In genomic region chr12:26555139-26555538, GRCh38 we compare ENCODE assay signal across 26 cellular contexts.
DNase-seq lines count a peak whose midpoint lies in the region; ATAC-seq and TF ChIP-seq lines count a peak whose summit lies in the region.
"Had no signal": no experiment of that assay in that cellular context is flagged by ENCODE, and none has a peak within 500 bp of the region (broad histone marks: within the 10 kb centered on the region; RNA-seq: fewer than 3 reads in every experiment).

No MANE protein-coding gene starts in this region.

- H3K4me3 Mint-ChIP-seq in type B pancreatic cell: no peak overlapping the region
- H3K4me3 Mint-ChIP-seq: activated CD4-positive, alpha-beta T cell treated with anti-CD3 and anti-CD28 coated beads for 36 hours; activated naive CD8-positive, alpha-beta T cell treated with anti-CD3 and anti-CD28 coated beads, Interleukin-2, amount 50 U/mL, for 24 hours; activated T-cell treated with anti-CD3 and anti-CD28 coated beads, Interleukin-2, amount 50 U/mL, for 24 hours; CD14-positive monocyte; naive thymus-derived CD8-positive, alpha-beta T cell; T-helper 1 cell treated with Interleukin-12 subunit alpha and Interleukin-12 subunit beta and Interleukin-4 antibody, amounts not matched to agents 30 μg/mL and 1 μg/mL, for 36 hours had no signal

- no peak for TF ChIP-seq CTCF in AG10803 (conservative IDR thresholded peaks at IDR 0.05; ENCODE audit: low read length)
- no peak for TF ChIP-seq CTCF in type B pancreatic cell (conservative IDR thresholded peaks at IDR 0.05)

- no peaks in the 10 kb centered on the region for H3K4me1 Mint-ChIP-seq in type B pancreatic cell (ENCODE audit: unreplicated experiment)
- H3K4me1 Mint-ChIP-seq: activated CD4-positive, alpha-beta T cell treated with anti-CD3 and anti-CD28 coated beads for 36 hours; CD14-positive monocyte had no signal

- no peaks in the 10 kb centered on the region for H3K27me3 Mint-ChIP-seq in type B pancreatic cell
- H3K27me3 Mint-ChIP-seq: activated CD4-positive, alpha-beta T cell treated with anti-CD3 and anti-CD28 coated beads for 36 hours; activated naive CD8-positive, alpha-beta T cell treated with anti-CD3 and anti-CD28 coated beads, Interleukin-2, amount 50 U/mL, for 24 hours; activated T-cell treated with anti-CD3 and anti-CD28 coated beads, Interleukin-2, amount 50 U/mL, for 24 hours; naive thymus-derived CD8-positive, alpha-beta T cell had no signal

- H3K36me3 Mint-ChIP-seq in type B pancreatic cell: peaks cover 22% of the 10 kb centered on the region

- no peak for ATAC-seq in HG03565 (IDR thresholded peaks at IDR 0.05; ENCODE audit: unreplicated experiment)
- ATAC-seq: activated CD4-positive, alpha-beta T cell treated with anti-CD3 and anti-CD28 coated beads for 36 hours; activated naive CD8-positive, alpha-beta T cell treated with anti-CD3 and anti-CD28 coated beads, Interleukin-2, amount 50 U/mL, for 24 hours; naive thymus-derived CD8-positive, alpha-beta T cell; stimulated activated naive CD8-positive, alpha-beta T cell treated with anti-CD3 and anti-CD28 coated beads, Interleukin-15, Interleukin-2, amounts not matched to agents 100 U/mL and 50 U/mL, for 24 hours had no signal

- H3K9me3 Mint-ChIP-seq in type B pancreatic cell: no peaks in the 10 kb centered on the region
- H3K9me3 Mint-ChIP-seq: activated naive CD8-positive, alpha-beta T cell treated with anti-CD3 and anti-CD28 coated beads, Interleukin-2, amount 50 U/mL, for 24 hours; activated T-cell treated with anti-CD3 and anti-CD28 coated beads, Interleukin-2, amount 50 U/mL, for 24 hours; CD14-positive monocyte; naive thymus-derived CD8-positive, alpha-beta T cell; T-helper 1 cell treated with Interleukin-12 subunit alpha and Interleukin-12 subunit beta and Interleukin-4 antibody, amounts not matched to agents 30 μg/mL and 1 μg/mL, for 36 hours had no signal

- H3K4me3 ChIP-seq in AG10803 (ENCODE audit: low read length): no peak overlapping the region
- H3K4me3 ChIP-seq: colonic mucosa, SK-N-MC had no signal

- DNase-seq in AG10803 (ENCODE audit: low read depth) (peak; percentile 4), GM03348 (ENCODE audit: low spot score) (peak; percentile 10), amniotic epithelial cell (ENCODE audit: low read depth) (peak; percentile 59), foreskin melanocyte (peak; percentile 11), type B pancreatic cell (ENCODE audit: extremely low spot score, unreplicated experiment) (no peak), medulla oblongata (ENCODE audit: extremely low spot score) (no peak), NCI-H2029 treated with DMSO at 0.1 percent for 48 hours (lab: John Stamatoyannopoulos, UW) (no peak)
- DNase-seq: activated CD4-positive, alpha-beta T cell treated with anti-CD3 and anti-CD28 coated beads for 36 hours; activated CD8-positive, alpha-beta memory T cell treated with anti-CD3 and anti-CD28 coated beads for 24 hours; activated gamma-delta T cell treated with Interleukin-2 at 50 U/mL for 16 hours; activated naive CD8-positive, alpha-beta T cell treated with anti-CD3 and anti-CD28 coated beads, Interleukin-2, amount 50 U/mL, for 24 hours; activated T-cell treated with anti-CD3 and anti-CD28 coated beads, Interleukin-2, amount 50 U/mL, for 24 hours; colonic mucosa; effector memory CD4-positive, alpha-beta T cell; naive thymus-derived CD8-positive, alpha-beta T cell; NCI-H1694; NCI-H2171 treated with DMSO at 0.1 percent for 48 hours; NCI-H524 treated with DMSO at 0.1 percent for 48 hours; retina; RPMI8226; stimulated activated CD4-positive, alpha-beta T cell treated with anti-CD3 and anti-CD28 coated beads, Interleukin-4, amount 100 ng/mL, for 4 hours; stimulated activated naive CD8-positive, alpha-beta T cell treated with anti-CD3 and anti-CD28 coated beads, Interleukin-15, Interleukin-2, amounts not matched to agents 100 U/mL and 50 U/mL, for 24 hours had no signal

- no peak overlapping the region for H3K27ac Mint-ChIP-seq in type B pancreatic cell
- H3K27ac Mint-ChIP-seq: activated CD4-positive, alpha-beta T cell treated with anti-CD3 and anti-CD28 coated beads for 36 hours; activated naive CD8-positive, alpha-beta T cell treated with anti-CD3 and anti-CD28 coated beads, Interleukin-2, amount 50 U/mL, for 24 hours; activated T-cell treated with anti-CD3 and anti-CD28 coated beads, Interleukin-2, amount 50 U/mL, for 24 hours; naive thymus-derived CD8-positive, alpha-beta T cell; T-helper 1 cell treated with Interleukin-12 subunit alpha and Interleukin-12 subunit beta and Interleukin-4 antibody, amounts not matched to agents 30 μg/mL and 1 μg/mL, for 36 hours had no signal

Comparison
In these comparisons a context has a peak if more than half of its experiments do, and no peak if none do; other contexts are left out.
1. DNase-seq: peak in AG10803 (single experiment), GM03348 (single experiment), amniotic epithelial cell (single experiment) and foreskin melanocyte (single experiment); none in type B pancreatic cell (single experiment), medulla oblongata (single experiment) and NCI-H2029 treated with DMSO at 0.1 percent for 48 hours (single experiment).